25 cellular contexts compared by ENCODE assay signal in the genomic region with DNA sequence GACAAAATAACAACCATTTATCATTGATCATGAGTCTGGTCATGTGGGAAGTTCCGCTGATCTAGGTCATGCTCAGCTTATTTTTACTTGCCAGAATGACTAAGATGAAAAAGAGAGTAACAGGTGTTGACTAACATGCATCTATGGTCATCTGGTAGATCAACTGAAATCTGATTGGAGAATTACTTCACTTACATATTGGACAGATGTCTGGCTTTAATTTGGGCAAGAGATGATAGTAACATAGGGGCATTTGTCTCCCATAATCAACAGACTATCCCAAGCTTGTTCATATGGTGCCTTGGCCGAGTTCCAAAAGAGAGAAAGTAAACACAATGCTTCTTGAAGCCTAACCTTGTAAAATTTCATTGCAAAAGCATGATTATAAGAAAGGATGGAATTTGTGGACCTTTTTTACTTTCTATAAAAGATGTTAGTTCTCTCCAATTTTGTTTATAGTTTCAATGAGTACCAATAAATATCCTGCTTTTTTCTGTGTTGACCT.
DNase-seq lines count a peak whose midpoint lies in the region; ATAC-seq and TF ChIP-seq lines count a peak whose summit lies in the region.
"Had no signal": no experiment of that assay in that cellular context is flagged by ENCODE, and none has a peak within 500 bp of the region (broad histone marks: within the 10 kb centered on the region; RNA-seq: fewer than 3 reads in every experiment).

No MANE protein-coding gene starts in this region.

- H3K9me3 ChIP-seq in BE2C = no peaks in the 10 kb centered on the region
- H3K9me3 ChIP-seq: breast epithelium, right lobe of liver, tibial artery had no signal

- H3K27ac Mint-ChIP-seq in activated CD4-positive, alpha-beta memory T cell treated with anti-CD3 and anti-CD28 coated beads for 36 hours = no peak overlapping the region
- H3K27ac Mint-ChIP-seq: activated naive CD4-positive, alpha-beta T cell treated with anti-CD3 and anti-CD28 coated beads for 36 hours; CD14-positive monocyte; neural progenitor cell; stimulated activated naive CD8-positive, alpha-beta T cell treated with anti-CD3 and anti-CD28 coated beads, Interleukin-15, amount 100 ng/mL, for 72 hours had no signal

- no peaks in the 10 kb centered on the region for H3K4me1 Mint-ChIP-seq in activated CD4-positive, alpha-beta memory T cell treated with anti-CD3 and anti-CD28 coated beads for 36 hours (ENCODE audit: low read depth)
- H3K4me1 Mint-ChIP-seq: CD14-positive monocyte; neural progenitor cell; stimulated activated naive CD8-positive, alpha-beta T cell treated with anti-CD3 and anti-CD28 coated beads, Interleukin-15, amount 100 ng/mL, for 72 hours had no signal

- POLR2A ChIA-PET in activated CD4-positive, alpha-beta memory T cell treated with anti-CD3 and anti-CD28 coated beads for 36 hours (lab: Charles Lee) = no interaction called here

- no peaks in the 10 kb centered on the region for H3K27me3 Mint-ChIP-seq in activated CD4-positive, alpha-beta memory T cell treated with anti-CD3 and anti-CD28 coated beads for 36 hours
- H3K27me3 Mint-ChIP-seq: stimulated activated naive CD8-positive, alpha-beta T cell treated with anti-CD3 and anti-CD28 coated beads, Interleukin-15, amount 100 ng/mL, for 72 hours had no signal

- no peaks in the 10 kb centered on the region for H3K27me3 ChIP-seq in BE2C
- H3K27me3 ChIP-seq: breast epithelium, foreskin keratinocyte, neural progenitor cell, right lobe of liver, tibial artery had no signal

- no peak overlapping the region for H3K4me3 ChIP-seq in BE2C (ENCODE audit: low read depth, low read length)
- H3K4me3 ChIP-seq: breast epithelium, neural progenitor cell, right lobe of liver, tibial artery had no signal

- CTCF ChIA-PET in activated CD4-positive, alpha-beta memory T cell treated with anti-CD3 and anti-CD28 coated beads for 36 hours (lab: Charles Lee) = no interaction called here

- no peaks in the 10 kb centered on the region for H3K36me3 ChIP-seq in BE2C
- H3K36me3 ChIP-seq: breast epithelium, neural progenitor cell, right lobe of liver, tibial artery had no signal

- ATAC-seq in HG03565 (IDR thresholded peaks at IDR 0.05; ENCODE audit: unreplicated experiment) = no peak
- no peak for ATAC-seq in HG03571 (IDR thresholded peaks at IDR 0.05; ENCODE audit: unreplicated experiment)
- ATAC-seq: foreskin keratinocyte; HepG2; left colon; right lobe of liver; stimulated activated naive CD8-positive, alpha-beta T cell treated with anti-CD3 and anti-CD28 coated beads, Interleukin-15, amount 100 ng/mL, for 72 hours had no signal

- peaks cover 7% of the 10 kb centered on the region for H3K4me1 ChIP-seq in BE2C
- H3K4me1 ChIP-seq: breast epithelium, foreskin keratinocyte, neural progenitor cell, right lobe of liver, tibial artery had no signal

- no peak overlapping the region for H3K4me3 Mint-ChIP-seq in activated CD4-positive, alpha-beta memory T cell treated with anti-CD3 and anti-CD28 coated beads for 36 hours
- H3K4me3 Mint-ChIP-seq: activated naive CD4-positive, alpha-beta T cell treated with anti-CD3 and anti-CD28 coated beads for 36 hours; CD14-positive monocyte; neural progenitor cell; stimulated activated naive CD8-positive, alpha-beta T cell treated with anti-CD3 and anti-CD28 coated beads, Interleukin-15, amount 100 ng/mL, for 72 hours had no signal

- peaks cover 5% of the 10 kb centered on the region for H3K9me3 Mint-ChIP-seq in activated CD4-positive, alpha-beta memory T cell treated with anti-CD3 and anti-CD28 coated beads for 36 hours
- H3K9me3 Mint-ChIP-seq: activated naive CD4-positive, alpha-beta T cell treated with anti-CD3 and anti-CD28 coated beads for 36 hours; neural progenitor cell; stimulated activated naive CD8-positive, alpha-beta T cell treated with anti-CD3 and anti-CD28 coated beads, Interleukin-15, amount 100 ng/mL, for 72 hours had no signal

- no peaks in the 10 kb centered on the region for H3K36me3 Mint-ChIP-seq in activated CD4-positive, alpha-beta memory T cell treated with anti-CD3 and anti-CD28 coated beads for 36 hours
- H3K36me3 Mint-ChIP-seq: CD14-positive monocyte, neural progenitor cell had no signal

- DNase-seq in BE2C = peak; percentile 12
- DNase-seq in DMS 273 treated with DMSO at 0.1 percent for 48 hours (lab: John Stamatoyannopoulos, UW) = peak; percentile 99
- DNase-seq in NCI-H345 treated with DMSO at 0.1 percent for 48 hours (lab: John Stamatoyannopoulos, UW; ENCODE audit: unreplicated experiment) = peak; percentile 34
- DNase-seq in SHP77 treated with DMSO at 0.1 percent for 48 hours (lab: John Stamatoyannopoulos, UW) = peak; percentile 36
- DNase-seq in KG1 (lab: John Stamatoyannopoulos, UW) = no peak
- DNase-seq in activated CD4-positive, alpha-beta memory T cell treated with anti-CD3 and anti-CD28 coated beads for 36 hours = no peak
- DNase-seq: activated CD4-positive, alpha-beta T cell treated with anti-CD3 and anti-CD28 coated beads, Interleukin-2, amount 50 U/mL, for 1 hour; activated naive CD4-positive, alpha-beta T cell treated with anti-CD3 and anti-CD28 coated beads for 36 hours; amniotic stem cell; DMS153; effector CD8-positive, alpha-beta T cell; erythroblast; foreskin keratinocyte; left colon; NCI-H1436; posterior cingulate gyrus; right lobe of liver; stimulated activated naive CD8-positive, alpha-beta T cell treated with anti-CD3 and anti-CD28 coated beads, Interleukin-15, amount 100 ng/mL, for 72 hours; tibial artery had no signal

- TF ChIP-seq CTCF in BE2C (IDR thresholded peaks at IDR 0.05; ENCODE audit: low read depth, low read length) = no peak

- intact Hi-C loops in activated CD4-positive, alpha-beta memory T cell treated with anti-CD3 and anti-CD28 coated beads for 36 hours (cut with micrococcal nuclease) = no loop called here

Comparison
In these comparisons a context has a peak if more than half of its experiments do, and no peak if none do; other contexts are left out.
1. DNase-seq: peak in BE2C (single experiment), DMS 273 treated with DMSO at 0.1 percent for 48 hours (single experiment), NCI-H345 treated with DMSO at 0.1 percent for 48 hours (single experiment) and SHP77 treated with DMSO at 0.1 percent for 48 hours (single experiment); none in KG1 (single experiment) and activated CD4-positive, alpha-beta memory T cell treated with anti-CD3 and anti-CD28 coated beads for 36 hours (single experiment).